18 cellular contexts compared by ENCODE assay signal in the genomic region with DNA sequence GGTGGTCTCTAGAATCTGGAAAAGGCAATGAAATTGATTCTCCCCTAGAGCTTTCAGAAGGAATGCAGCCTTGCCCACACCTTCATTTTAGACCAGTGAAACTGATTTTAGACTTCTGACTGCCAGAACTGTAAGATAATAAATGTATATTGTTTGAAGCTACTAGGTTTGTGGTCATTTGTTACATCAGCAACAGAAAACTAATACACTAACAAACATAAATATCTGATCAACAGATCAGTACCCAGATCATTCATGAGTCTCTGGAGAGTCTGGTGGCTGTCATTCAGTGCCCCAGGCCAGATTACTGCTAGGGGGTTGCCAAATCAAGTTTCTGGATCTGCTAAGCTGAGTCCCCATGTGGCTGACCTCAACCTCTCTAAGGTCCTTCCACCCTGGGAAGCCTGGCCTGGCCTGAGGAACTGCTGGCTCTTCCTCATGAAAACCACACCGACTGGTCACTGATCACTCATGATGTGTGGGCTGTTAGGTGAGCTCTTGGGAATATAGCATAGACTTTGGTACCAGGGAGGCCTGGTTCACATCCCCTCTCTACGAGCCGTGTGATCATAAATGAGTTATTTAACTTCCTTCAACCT.
"Had no signal": no experiment of that assay in that cellular context is flagged by ENCODE, and none has a peak within 500 bp of the region (broad histone marks: within the 10 kb centered on the region; RNA-seq: fewer than 3 reads in every experiment).

No MANE protein-coding gene starts in this region.

- H3K27me3 ChIP-seq: adrenal gland, cardiac muscle cell, right atrium auricular region, suprapubic skin had no signal

- H3K36me3 ChIP-seq: adrenal gland, cardiac muscle cell, left ventricle myocardium inferior, right atrium auricular region, suprapubic skin had no signal

- H3K4me1 ChIP-seq: adrenal gland, left ventricle myocardium inferior, right atrium auricular region, suprapubic skin had no signal

- H3K27ac ChIP-seq: adrenal gland, cardiac muscle cell, left ventricle myocardium inferior, right atrium auricular region, suprapubic skin had no signal

- ATAC-seq: mucosa of descending colon; natural killer cell; stimulated activated naive CD8-positive, alpha-beta T cell treated with anti-CD3 and anti-CD28 coated beads, Interleukin-15, Interleukin-2, amounts not matched to agents 100 U/mL and 50 U/mL, for 24 hours; T-helper 17 cell had no signal

- H3K4me3 ChIP-seq: adrenal gland, cardiac muscle cell, left ventricle myocardium inferior, mucosa of descending colon, right atrium auricular region, suprapubic skin had no signal

- H3K9me3 ChIP-seq: adrenal gland, left ventricle myocardium inferior, mucosa of descending colon, right atrium auricular region, suprapubic skin had no signal

- FAIRE-seq: small intestine had no signal

- DNase-seq: activated CD4-positive, alpha-beta memory T cell treated with anti-CD3 and anti-CD28 coated beads, Interleukin-2, amount 10 ng/mL, durations not matched to agents 7 days and 5 days; activated CD4-positive, alpha-beta T cell treated with anti-CD3 and anti-CD28 coated beads for 4 hours; activated effector memory CD4-positive, alpha-beta T cell treated with anti-CD3 and anti-CD28 coated beads, Interleukin-2, amount 50 U/mL, for 16 hours; activated T-cell treated with anti-CD3 and anti-CD28 coated beads, Interleukin-2, amount 50 U/mL, for 48 hours; adrenal gland; glutamatergic neuron; left ventricle myocardium inferior; mucosa of descending colon; natural killer cell; nucleus accumbens; small intestine; stimulated activated CD4-positive, alpha-beta T cell treated with anti-CD3 and anti-CD28 coated beads, Interleukin-4, amount 100 ng/mL, for 4 hours; stimulated activated CD8-positive, alpha-beta memory T cell treated with anti-CD3 and anti-CD28 coated beads, Interleukin-4, amount 100 ng/mL, for 48 hours; stimulated activated naive CD8-positive, alpha-beta T cell treated with anti-CD3 and anti-CD28 coated beads, Interleukin-15, Interleukin-2, amounts not matched to agents 100 U/mL and 50 U/mL, for 24 hours; T-helper 17 cell had no signal
